ENCODE assay signal across 19 cellular contexts in the genomic region with DNA sequence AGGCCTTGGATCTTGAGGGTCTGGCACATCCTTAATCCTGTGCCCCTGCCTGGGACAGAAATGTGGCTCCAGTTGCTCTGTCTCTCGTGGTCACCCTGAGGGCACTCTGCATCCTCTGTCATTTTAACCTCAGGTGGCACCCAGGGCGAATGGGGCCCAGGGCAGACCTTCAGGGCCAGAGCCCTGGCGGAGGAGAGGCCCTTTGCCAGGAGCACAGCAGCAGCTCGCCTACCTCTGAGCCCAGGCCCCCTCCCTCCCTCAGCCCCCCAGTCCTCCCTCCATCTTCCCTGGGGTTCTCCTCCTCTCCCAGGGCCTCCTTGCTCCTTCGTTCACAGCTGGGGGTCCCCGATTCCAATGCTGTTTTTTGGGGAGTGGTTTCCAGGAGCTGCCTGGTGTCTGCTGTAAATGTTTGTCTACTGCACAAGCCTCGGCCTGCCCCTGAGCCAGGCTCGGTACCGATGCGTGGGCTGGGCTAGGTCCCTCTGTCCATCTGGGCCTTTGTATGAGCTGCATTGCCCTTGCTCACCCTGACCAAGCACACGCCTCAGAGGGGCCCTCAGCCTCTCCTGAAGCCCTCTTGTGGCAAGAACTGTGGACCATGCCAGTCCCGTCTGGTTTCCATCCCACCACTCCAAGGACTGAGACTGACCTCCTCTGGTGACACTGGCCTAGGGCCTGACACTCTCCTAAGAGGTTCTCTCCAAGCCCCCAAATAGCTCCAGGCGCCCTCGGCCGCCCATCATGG. TPM values are rescaled to one million over a fixed set of nuclear protein-coding genes. Genes with fewer than 3 reads are reported as not detected.
DNase-seq lines count a peak whose midpoint lies in the region; ATAC-seq, FAIRE-seq and TF ChIP-seq lines count a peak whose summit lies in the region.
"Had no signal": no experiment of that assay in that cellular context is flagged by ENCODE, and none has a peak within 500 bp of the region (broad histone marks: within the 10 kb centered on the region; RNA-seq: fewer than 3 reads in every experiment).

No MANE protein-coding gene starts in this region.

- no peaks in the 10 kb centered on the region for H3K9me3 ChIP-seq in endothelial cell of umbilical vein (replicated peaks; ENCODE audit: control insufficient read depth, insufficient read depth, low read length)
- no peaks in the 10 kb centered on the region for H3K9me3 ChIP-seq in osteoblast (ENCODE audit: low read depth, low read length)
- H3K9me3 ChIP-seq: esophagus squamous epithelium, pancreas had no signal

- H3K27me3 ChIP-seq in endothelial cell of umbilical vein (ENCODE audit: control insufficient read depth in 2 of 2, insufficient read depth in 2 of 2, low read length in 2 of 2), result no peaks in the 10 kb centered on the region
- no peaks in the 10 kb centered on the region for H3K27me3 ChIP-seq in osteoblast (ENCODE audit: insufficient read depth, low read length)
- H3K27me3 ChIP-seq: esophagus squamous epithelium, pancreas had no signal

- H3K9ac ChIP-seq in endothelial cell of umbilical vein (replicated peaks; ENCODE audit: extremely low read depth, insufficient read depth, low read length), result no peak overlapping the region

- H3K36me3 ChIP-seq in endothelial cell of umbilical vein (ENCODE audit: control insufficient read depth in 2 of 2, extremely low read depth in 1 of 2, insufficient read depth in 2 of 2, low read length in 2 of 2), result peaks cover 2 to 3% of the 10 kb centered on the region in 2 experiments
- no peaks in the 10 kb centered on the region for H3K36me3 ChIP-seq in osteoblast (ENCODE audit: insufficient read depth, low read length)

- H2AFZ ChIP-seq in endothelial cell of umbilical vein (ENCODE audit: low read depth, low read length), result no peak overlapping the region
- no peak overlapping the region for H2AFZ ChIP-seq in osteoblast (ENCODE audit: low read length)

- TF ChIP-seq POLR2A in endothelial cell of umbilical vein (IDR thresholded peaks at IDR 0.05; ENCODE audit: low read depth, low read length), result no peak

- H3K79me2 ChIP-seq in endothelial cell of umbilical vein (ENCODE audit: control insufficient read depth, insufficient read depth, low read length) (no peaks in the 10 kb centered on the region), osteoblast (ENCODE audit: insufficient read depth, low read length) (no peaks in the 10 kb centered on the region)

- H3K4me2 ChIP-seq in endothelial cell of umbilical vein (ENCODE audit: insufficient read depth, low read length), result no peak overlapping the region
- no peak overlapping the region for H3K4me2 ChIP-seq in osteoblast (ENCODE audit: insufficient read depth, low read length)

- BruUV-seq in endothelial cell of umbilical vein (replicated peaks; lab: Mats Ljungman, UMichigan), result TSS peak; percentile 85

- H3K4me1 ChIP-seq in endothelial cell of umbilical vein (ENCODE audit: control insufficient read depth, extremely low read depth, insufficient read depth, low read length) (no peaks in the 10 kb centered on the region), osteoblast (ENCODE audit: insufficient read depth, low read length) (no peaks in the 10 kb centered on the region)
- H3K4me1 ChIP-seq: esophagus squamous epithelium, pancreas had no signal

- CTCF ChIA-PET in endothelial cell of umbilical vein (lab: Charles Lee), result interaction anchor here (0.9 to 1.8 kb wide), 2 partner anchors 73 to 87 kb away, joined by 3 to 12 read pairs; no protein-coding TSS in a partner anchor

- H3K4me3 ChIP-seq in endothelial cell of umbilical vein (replicated peaks in 1 of 3; ENCODE audit: insufficient read depth in 1 of 3, low read depth in 1 of 3, low read length in 3 of 3), result no peak overlapping the region
- H3K4me3 ChIP-seq in osteoblast (ENCODE audit: insufficient read depth, low read length), result no peak overlapping the region
- H3K4me3 ChIP-seq: esophagus squamous epithelium, pancreas had no signal

- dilution Hi-C loops in endothelial cell of umbilical vein (cut with MboI; ENCODE audit: extremely low pct_ligation_motif_present, low sequenced_read_pairs), result no loop called here

- H3K27ac ChIP-seq in endothelial cell of umbilical vein (ENCODE audit: insufficient read depth, low read depth, low read length) (no peak overlapping the region), osteoblast (ENCODE audit: low read depth, low read length) (no peak overlapping the region)
- H3K27ac ChIP-seq: esophagus squamous epithelium, pancreas had no signal

- DNase-seq in ELF-1 (ENCODE audit: low read depth, low spot score), result peak; percentile 40
- DNase-seq in HuH-7 (ENCODE audit: low spot score), result peak; percentile 34
- no peak for DNase-seq in endothelial cell of umbilical vein (ENCODE audit: low read depth, low spot score)
- peak; percentile 72 for DNase-seq in osteoblast (ENCODE audit: insufficient read length, low spot score, missing footprints)
- no peak for DNase-seq in LoVo (ENCODE audit: low spot score)
- DNase-seq in SKM-1 treated with dmso at 0.1 percent for 144 hours (lab: John Stamatoyannopoulos, UW; ENCODE audit: unreplicated experiment), result no peak
- DNase-seq: activated CD4-positive, alpha-beta T cell treated with anti-CD3 and anti-CD28 coated beads, Interleukin-2, amount 50 U/mL, for 1 hour; activated gamma-delta T cell; C1 segment of cervical spinal cord; esophagus squamous epithelium; GF-D8; NCI-H524; stimulated activated CD4-positive, alpha-beta T cell treated with anti-CD3 and anti-CD28 coated beads, Interleukin-4, amount 100 ng/mL, for 1 hour; T-cell had no signal

- no peak for FAIRE-seq in endothelial cell of umbilical vein (lab: Jason Lieb, UNC)
- FAIRE-seq: pancreas had no signal

- H4K20me1 ChIP-seq in endothelial cell of umbilical vein (replicated peaks; ENCODE audit: control insufficient read depth, extremely low read depth, insufficient read depth, low read length) (no peaks in the 10 kb centered on the region), osteoblast (ENCODE audit: insufficient read depth, low read length) (no peaks in the 10 kb centered on the region)

- ATAC-seq in HG03108 (IDR thresholded peaks at IDR 0.05; ENCODE audit: unreplicated experiment), result no peak
- ATAC-seq in HG02588 (IDR thresholded peaks at IDR 0.05; ENCODE audit: unreplicated experiment), result no peak
- ATAC-seq: pancreas, T-cell had no signal

- TF ChIP-seq CTCF in endothelial cell of umbilical vein (IDR thresholded peaks at IDR 0.05; ENCODE audit: extremely low read depth in 1 of 2, insufficient read depth in 1 of 2, low read depth in 1 of 2, low read length in 2 of 2), result no peak
- TF ChIP-seq CTCF in osteoblast (IDR thresholded peaks at IDR 0.05; ENCODE audit: extremely low read depth, low read depth, low read length), result peak; percentile 14

- no peaks in the 10 kb centered on the region for H3K9me1 ChIP-seq in endothelial cell of umbilical vein (replicated peaks; ENCODE audit: control insufficient read depth, extremely low read depth, insufficient read depth, low read length)

- intact Hi-C loops in endothelial cell of umbilical vein (cut with micrococcal nuclease), result no loop called here

- POLR2A ChIA-PET in endothelial cell of umbilical vein (lab: Charles Lee), result no interaction called here

TF ChIP-seq in endothelial cell of umbilical vein, 7 proteins besides CTCF, POLR2A, EP300 and RAD21:
- TF ChIP-seq MYC (IDR thresholded peaks at IDR 0.05; ENCODE audit: low read depth, low read length), result no peak
- no peak for TF ChIP-seq POLR2AphosphoS5 (IDR thresholded peaks at IDR 0.05; ENCODE audit: insufficient read depth, low read depth, low read length)
TF ChIP-seq in endothelial cell of umbilical vein: peak in this region for 0.

RNA-seq across cellular contexts. Expression of gene ADGRG3, which starts 4.0 kb away (rescaled TPM):
- total RNA-seq in endothelial cell of umbilical vein, result not detected in 2 replicates
- polyA plus RNA-seq in endothelial cell of umbilical vein, result not detected in 2 replicates
- not detected in 2 replicates for polyA plus RNA-seq in endothelial cell of umbilical vein (2011; cell fraction: cytosol; rRNA removed)
- polyA plus RNA-seq in endothelial cell of umbilical vein (2011; cell fraction: nucleus; rRNA removed), result not detected in 2 replicates
- polyA plus RNA-seq in endothelial cell of umbilical vein (2012), result not detected in 2 replicates
- polyA minus RNA-seq in endothelial cell of umbilical vein, result not detected in 2 replicates
- polyA minus RNA-seq in endothelial cell of umbilical vein (2011; cell fraction: cytosol; rRNA and poly(A)+ RNA removed), result not detected
- not detected in 2 replicates for polyA minus RNA-seq in endothelial cell of umbilical vein (2011; cell fraction: nucleus; rRNA and poly(A)+ RNA removed)
- total RNA-seq in osteoblast, result not detected in 2 replicates
- total RNA-seq: LHCN-M2 had no signal

RNA-seq across cellular contexts. Expression of gene DRC7, which starts 30.5 kb away (rescaled TPM):
- total RNA-seq in endothelial cell of umbilical vein (0.13 TPM in 1 of 2 replicates, not detected in the other), osteoblast (not detected in 2 replicates)
- 0.13 and 0.77 TPM in 2 replicates for polyA plus RNA-seq in endothelial cell of umbilical vein
- polyA plus RNA-seq in endothelial cell of umbilical vein (2011; cell fraction: cytosol; rRNA removed), result 0.13 and 0.26 TPM in 2 replicates
- polyA plus RNA-seq in endothelial cell of umbilical vein (2011; cell fraction: nucleus; rRNA removed), result 0.07 and 0.50 TPM in 2 replicates
- 1.5 TPM in 1 of 2 replicates, not detected in the other for polyA plus RNA-seq in endothelial cell of umbilical vein (2012)
- 1.1 TPM in 1 of 2 replicates, not detected in the other for polyA minus RNA-seq in endothelial cell of umbilical vein
- not detected for polyA minus RNA-seq in endothelial cell of umbilical vein (2011; cell fraction: cytosol; rRNA and poly(A)+ RNA removed)
- not detected in 2 replicates for polyA minus RNA-seq in endothelial cell of umbilical vein (2011; cell fraction: nucleus; rRNA and poly(A)+ RNA removed)
- total RNA-seq: LHCN-M2, skeletal muscle tissue, T-cell had no signal

RNA-seq across cellular contexts. Expression of gene ADGRG1, which starts 35.7 kb away (rescaled TPM):
- total RNA-seq in endothelial cell of umbilical vein, result 92.5 and 116 TPM in 2 replicates
- polyA plus RNA-seq in endothelial cell of umbilical vein, result 45.6 and 45.7 TPM in 2 replicates
- 34.6 and 34.8 TPM in 2 replicates for polyA plus RNA-seq in endothelial cell of umbilical vein (2011; cell fraction: cytosol; rRNA removed)
- 35.5 and 39.9 TPM in 2 replicates for polyA plus RNA-seq in endothelial cell of umbilical vein (2011; cell fraction: nucleus; rRNA removed)
- polyA plus RNA-seq in endothelial cell of umbilical vein (2012), result 50.7 and 64.0 TPM in 2 replicates
- polyA minus RNA-seq in endothelial cell of umbilical vein, result 28.6 and 32.1 TPM in 2 replicates
- 12.8 TPM for polyA minus RNA-seq in endothelial cell of umbilical vein (2011; cell fraction: cytosol; rRNA and poly(A)+ RNA removed)
- 20.8 and 23.1 TPM in 2 replicates for polyA minus RNA-seq in endothelial cell of umbilical vein (2011; cell fraction: nucleus; rRNA and poly(A)+ RNA removed)
- total RNA-seq in osteoblast, result 0.29 and 0.72 TPM in 2 replicates

Comparison
In these comparisons a context has a peak if more than half of its experiments do, and no peak if none do; other contexts are left out.
1. DNase-seq: peak in ELF-1 (single experiment), HuH-7 (single experiment) and osteoblast (single experiment); none in endothelial cell of umbilical vein (single experiment), LoVo (single experiment) and SKM-1 treated with dmso at 0.1 percent for 144 hours (single experiment).
2. RNA of gene ADGRG1, which starts 35.7 kb away (total RNA-seq): 92.5 to 116 TPM in endothelial cell of umbilical vein; 0.29 to 0.72 TPM in osteoblast; every median in the first group is over 10 times any median in the second.